In genomic region chr1:75234499-75235064, GRCh38 we compare ENCODE assay signal across 22 cellular contexts.
"Had no signal": no experiment of that assay in that cellular context is flagged by ENCODE, and none has a peak within 500 bp of the region (broad histone marks: within the 10 kb centered on the region; RNA-seq: fewer than 3 reads in every experiment).

No MANE protein-coding gene starts in this region.

- ATAC-seq: K562, Panc1, PC-3, T-cell had no signal

- H3K4me3 ChIP-seq: K562 had no signal

- H3K4me2 ChIP-seq: KMS-11 had no signal

- H3K27ac ChIP-seq: HL-60, KMS-11, RWPE1 had no signal

- H3K27ac Mint-ChIP-seq: IgD-negative memory B cell, T-cell had no signal

- H3K4me1 Mint-ChIP-seq: IgD-negative memory B cell, T-cell had no signal

- H3K9ac ChIP-seq: KMS-11 had no signal

- H3K9me3 Mint-ChIP-seq: IgD-negative memory B cell, T-cell had no signal

- H3K36me3 Mint-ChIP-seq: IgD-negative memory B cell, T-cell had no signal

- H3K4me3 Mint-ChIP-seq: IgD-negative memory B cell, T-cell had no signal

- DNase-seq: Kasumi-1, MM.1S, NCI-H1092 treated with DMSO at 0.1 percent for 48 hours, NCI-H1436, NCI-H187, NCI-H2029, NCI-H2081 treated with DMSO at 0.1 percent for 48 hours, NCI-H2171, NCI-H226, NCI-H446 treated with DMSO at 0.1 percent for 48 hours, NCI-H510A treated with DMSO at 0.1 percent for 48 hours, NCI-H526, PC-3, SHP77, SW 1271, T-cell had no signal
